In the genomic region with DNA sequence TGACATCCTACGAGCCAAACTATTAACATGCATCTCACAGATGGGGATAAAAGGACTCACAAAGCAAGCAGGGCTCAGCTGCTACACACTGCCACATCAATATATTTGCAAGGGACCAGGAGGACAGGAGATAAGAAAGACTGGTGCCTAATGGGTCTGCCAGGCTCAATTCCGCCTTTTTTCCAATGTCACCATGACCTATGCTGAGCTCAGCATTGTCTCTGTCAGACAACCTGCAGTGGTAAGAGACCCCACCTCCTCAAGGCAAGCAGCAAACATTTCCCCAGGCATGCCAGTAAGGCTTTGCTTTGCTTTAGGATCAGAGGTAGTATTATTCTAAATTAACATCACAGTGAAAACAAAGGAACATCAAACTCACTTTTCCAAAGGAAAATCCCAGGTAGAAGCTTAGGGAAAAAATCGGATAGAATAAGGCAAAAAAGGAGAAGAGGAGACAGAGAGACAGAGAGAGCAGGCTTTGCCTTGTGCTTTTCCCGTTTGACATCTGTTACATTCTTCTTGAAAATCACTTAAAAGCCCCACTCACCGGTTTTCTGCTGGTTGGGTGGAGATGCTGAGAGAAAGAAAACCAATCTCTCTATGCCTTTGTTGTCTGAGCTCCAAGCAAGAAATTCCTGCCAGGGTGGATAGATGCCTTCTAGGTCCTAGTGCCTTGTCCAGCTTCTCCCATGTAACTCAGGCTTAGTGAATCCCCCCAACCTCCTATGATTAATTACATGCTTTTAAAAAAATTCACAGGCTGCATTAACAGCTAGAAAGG, we compare ENCODE assay signal across 17 cellular contexts. TPM values are rescaled to one million over a fixed set of nuclear protein-coding genes. Genes with fewer than 3 reads are reported as not detected.
DNase-seq lines count a peak whose midpoint lies in the region; ATAC-seq, FAIRE-seq and TF ChIP-seq lines count a peak whose summit lies in the region.
"Had no signal": no experiment of that assay in that cellular context is flagged by ENCODE, and none has a peak within 500 bp of the region (broad histone marks: within the 10 kb centered on the region; RNA-seq: fewer than 3 reads in every experiment).

A gene (minus strand): TSS at position 602 of the 781 bp plus-strand sequence. CDS start 1,794 bp downstream, outside the sequence.

- H3K27ac Mint-ChIP-seq in astrocyte (ENCODE audit: unreplicated experiment) = no peak within 1 kb of the TSS
- H3K27ac Mint-ChIP-seq: dendritic cell treated with granulocyte-macrophage colony-stimulating factor and Interleukin-4, amounts not matched to agents 40 ng/mL and 50 ng/mL, for 4 days; stimulated activated naive B cell treated with anti-CD40 and anti-IgM and Interleukin-4, amounts not matched to agents 10 μg/mL and 1 μg/mL and 100 μg/mL, for 72 hours; T-helper 1 cell treated with Interleukin-12 subunit alpha and Interleukin-12 subunit beta and Interleukin-4 antibody, amounts not matched to agents 30 μg/mL and 1 μg/mL, for 36 hours had no signal

- no peak within 1 kb of the TSS for H2BK5ac ChIP-seq in mesendoderm (ENCODE audit: low read length)

- peak within 1 kb of the TSS; percentile 42 for H3K9ac ChIP-seq in ES-I3 (ENCODE audit: low read depth, low read length)
- no peak within 1 kb of the TSS for H3K9ac ChIP-seq in astrocyte (ENCODE audit: low read length)
- H3K9ac ChIP-seq in mesendoderm (ENCODE audit: low read length) = no peak within 1 kb of the TSS

- ATAC-seq in Right ventricle myocardium superior (ENCODE audit: poor library complexity) = no peak
- ATAC-seq in GM21528 (IDR thresholded peaks at IDR 0.05; ENCODE audit: low FRiP score, unreplicated experiment) = no peak
- ATAC-seq: sciatic nerve; stimulated activated naive B cell treated with anti-CD40 and anti-IgM and Interleukin-4, amounts not matched to agents 10 μg/mL and 1 μg/mL and 100 μg/mL, for 72 hours had no signal

- H3K4me3 ChIP-seq in astrocyte (ENCODE audit: insufficient read depth, low read depth, low read length) (no peak within 1 kb of the TSS), mesendoderm (ENCODE audit: low read length) (no peak within 1 kb of the TSS)

- H2AK5ac ChIP-seq in mesendoderm (ENCODE audit: low read length) = no peak within 1 kb of the TSS

- no peaks in the 10 kb centered on the region for H4K20me1 ChIP-seq in astrocyte (ENCODE audit: insufficient read depth, low read length)

- intact Hi-C loops in Right ventricle myocardium superior (cut with DNase I) = no loop called here

- no peaks in the 10 kb centered on the region for H3K79me2 ChIP-seq in astrocyte (ENCODE audit: insufficient read depth, low read length)
- H3K79me2 ChIP-seq in mesendoderm (ENCODE audit: control insufficient read depth, insufficient read depth, low read length) = no peaks in the 10 kb centered on the region

- peak; percentile 67 for FAIRE-seq in astrocyte (lab: Jason Lieb, UNC)

- no peaks in the 10 kb centered on the region for H3K9me3 Mint-ChIP-seq in astrocyte (ENCODE audit: unreplicated experiment)
- H3K9me3 Mint-ChIP-seq: dendritic cell treated with granulocyte-macrophage colony-stimulating factor and Interleukin-4, amounts not matched to agents 40 ng/mL and 50 ng/mL, for 4 days; stimulated activated naive B cell treated with anti-CD40 and anti-IgM and Interleukin-4, amounts not matched to agents 10 μg/mL and 1 μg/mL and 100 μg/mL, for 72 hours; T-helper 1 cell treated with Interleukin-12 subunit alpha and Interleukin-12 subunit beta and Interleukin-4 antibody, amounts not matched to agents 30 μg/mL and 1 μg/mL, for 36 hours had no signal

- no peak within 1 kb of the TSS for H4K5ac ChIP-seq in mesendoderm (ENCODE audit: low read length)

- no peak within 1 kb of the TSS for H4K8ac ChIP-seq in mesendoderm (ENCODE audit: low read depth, low read length)

- no peak within 1 kb of the TSS for H3K56ac ChIP-seq in mesendoderm (ENCODE audit: low read length)

- DNase-seq in NCI-H1694 (lab: John Stamatoyannopoulos, UW) (peak; percentile 24), astrocyte (ENCODE audit: low read depth) (no peak), mesendoderm (peak; percentile 42), Right ventricle myocardium superior (no peak), OCI-M2 (lab: John Stamatoyannopoulos, UW; ENCODE audit: unreplicated experiment) (no peak), HUDEP-2 (lab: John Stamatoyannopoulos, UW; ENCODE audit: unreplicated experiment in 76 of 76) (no peak)
- DNase-seq: activated CD4-positive, alpha-beta T cell treated with anti-CD3 and anti-CD28 coated beads for 4 hours; IMR-90; NCI-H1048; stimulated activated CD4-positive, alpha-beta T cell treated with anti-CD3 and anti-CD28 coated beads, Interleukin-4, amount 100 ng/mL, for 4 hours; stimulated activated naive B cell treated with anti-CD40 and anti-IgM and Interleukin-4, amounts not matched to agents 10 μg/mL and 1 μg/mL and 100 μg/mL, for 72 hours had no signal

- H2AFZ ChIP-seq in astrocyte (ENCODE audit: low read depth, low read length) = no peak within 1 kb of the TSS

- WGBS in mesendoderm (ENCODE audit: extremely low coverage, insufficient coverage, low lambda C conversion rate) = no CpG with 5 or more reads among the region's 5 CpGs

- no peak within 1 kb of the TSS for H3K27ac ChIP-seq in astrocyte (ENCODE audit: low read depth, low read length)
- no peak within 1 kb of the TSS for H3K27ac ChIP-seq in mesendoderm (ENCODE audit: low read depth, low read length)

- H3K4me2 ChIP-seq in astrocyte (ENCODE audit: low read length) (no peak within 1 kb of the TSS), mesendoderm (ENCODE audit: low read length) (no peak within 1 kb of the TSS)

- no peak within 1 kb of the TSS for H3K18ac ChIP-seq in mesendoderm (ENCODE audit: low read length)

- H3K23ac ChIP-seq in mesendoderm (ENCODE audit: low read length) = no peak within 1 kb of the TSS

- no peak for TF ChIP-seq CTCF in astrocyte (IDR thresholded peaks at IDR 0.05; ENCODE audit: insufficient read depth, low read depth, low read length)

- no peaks in the 10 kb centered on the region for H3K9me3 ChIP-seq in ES-I3 (ENCODE audit: control insufficient read depth, insufficient read depth, low read length)
- no peaks in the 10 kb centered on the region for H3K9me3 ChIP-seq in astrocyte (ENCODE audit: insufficient read depth, low read depth, low read length)

- no peak within 1 kb of the TSS for H2BK120ac ChIP-seq in mesendoderm (ENCODE audit: low read depth, low read length)

- H3K4me3 Mint-ChIP-seq in astrocyte (ENCODE audit: unreplicated experiment) = no peak within 1 kb of the TSS
- H3K4me3 Mint-ChIP-seq: dendritic cell treated with granulocyte-macrophage colony-stimulating factor and Interleukin-4, amounts not matched to agents 40 ng/mL and 50 ng/mL, for 4 days; stimulated activated naive B cell treated with anti-CD40 and anti-IgM and Interleukin-4, amounts not matched to agents 10 μg/mL and 1 μg/mL and 100 μg/mL, for 72 hours; T-helper 1 cell treated with Interleukin-12 subunit alpha and Interleukin-12 subunit beta and Interleukin-4 antibody, amounts not matched to agents 30 μg/mL and 1 μg/mL, for 36 hours had no signal

- H3K4ac ChIP-seq in mesendoderm (ENCODE audit: low read depth, low read length) = no peak within 1 kb of the TSS

- H3K36me3 ChIP-seq in ES-I3 (ENCODE audit: insufficient read depth, low read length) (no peaks in the 10 kb centered on the region), astrocyte (ENCODE audit: insufficient read depth, low read length) (no peaks in the 10 kb centered on the region), mesendoderm (ENCODE audit: control insufficient read depth, insufficient read depth, low read length) (no peaks in the 10 kb centered on the region)

- H3K36me3 Mint-ChIP-seq in astrocyte (ENCODE audit: low read depth, unreplicated experiment) = no peaks in the 10 kb centered on the region
- H3K36me3 Mint-ChIP-seq: stimulated activated naive B cell treated with anti-CD40 and anti-IgM and Interleukin-4, amounts not matched to agents 10 μg/mL and 1 μg/mL and 100 μg/mL, for 72 hours had no signal

- H2BK15ac ChIP-seq in mesendoderm (replicated peaks; ENCODE audit: low read depth) = no peak within 1 kb of the TSS

- H3K79me1 ChIP-seq in mesendoderm (ENCODE audit: low read length) = no peaks in the 10 kb centered on the region

- H3K27me3 ChIP-seq in astrocyte (ENCODE audit: insufficient read depth, low read length) (no peaks in the 10 kb centered on the region), mesendoderm (ENCODE audit: insufficient read depth, low read length, poor library complexity) (no peaks in the 10 kb centered on the region)

- H3K4me1 Mint-ChIP-seq in astrocyte (ENCODE audit: low read depth, unreplicated experiment) = no peaks in the 10 kb centered on the region
- H3K4me1 Mint-ChIP-seq: stimulated activated naive B cell treated with anti-CD40 and anti-IgM and Interleukin-4, amounts not matched to agents 10 μg/mL and 1 μg/mL and 100 μg/mL, for 72 hours had no signal

- peaks cover 2% of the 10 kb centered on the region for H3K27me3 Mint-ChIP-seq in astrocyte (ENCODE audit: low read depth, unreplicated experiment)

- H3K4me1 ChIP-seq in ES-I3 (ENCODE audit: insufficient read depth, low read length) = peaks cover 36% of the 10 kb centered on the region
- H3K4me1 ChIP-seq in astrocyte (ENCODE audit: insufficient read depth, low read length) = no peaks in the 10 kb centered on the region
- peaks cover 2% of the 10 kb centered on the region for H3K4me1 ChIP-seq in mesendoderm (ENCODE audit: control insufficient read depth, low read depth, low read length)

RNA-seq across cellular contexts. Expression of the gene that starts here (rescaled TPM):
- total RNA-seq in astrocyte (0.53 and 2.4 TPM in 2 replicates), Right ventricle myocardium superior (not detected)
- polyA plus RNA-seq in mesendoderm (2013, experiment 1 of 2) = 0.91 TPM
- polyA plus RNA-seq in mesendoderm (2013, experiment 2 of 2) = 0.99 TPM
- total RNA-seq: IMR-90, kidney epithelial cell, sciatic nerve had no signal
- polyA plus RNA-seq: IMR-90 had no signal

Comparison
In these comparisons a context has a peak if more than half of its experiments do, and no peak if none do; other contexts are left out.
1. DNase-seq: peak in NCI-H1694 (single experiment) and mesendoderm (single experiment); none in astrocyte (single experiment), Right ventricle myocardium superior (single experiment), OCI-M2 (single experiment) and HUDEP-2 (0 of 76).